ENCODE assay signal across 8 cellular contexts in the genomic region with DNA sequence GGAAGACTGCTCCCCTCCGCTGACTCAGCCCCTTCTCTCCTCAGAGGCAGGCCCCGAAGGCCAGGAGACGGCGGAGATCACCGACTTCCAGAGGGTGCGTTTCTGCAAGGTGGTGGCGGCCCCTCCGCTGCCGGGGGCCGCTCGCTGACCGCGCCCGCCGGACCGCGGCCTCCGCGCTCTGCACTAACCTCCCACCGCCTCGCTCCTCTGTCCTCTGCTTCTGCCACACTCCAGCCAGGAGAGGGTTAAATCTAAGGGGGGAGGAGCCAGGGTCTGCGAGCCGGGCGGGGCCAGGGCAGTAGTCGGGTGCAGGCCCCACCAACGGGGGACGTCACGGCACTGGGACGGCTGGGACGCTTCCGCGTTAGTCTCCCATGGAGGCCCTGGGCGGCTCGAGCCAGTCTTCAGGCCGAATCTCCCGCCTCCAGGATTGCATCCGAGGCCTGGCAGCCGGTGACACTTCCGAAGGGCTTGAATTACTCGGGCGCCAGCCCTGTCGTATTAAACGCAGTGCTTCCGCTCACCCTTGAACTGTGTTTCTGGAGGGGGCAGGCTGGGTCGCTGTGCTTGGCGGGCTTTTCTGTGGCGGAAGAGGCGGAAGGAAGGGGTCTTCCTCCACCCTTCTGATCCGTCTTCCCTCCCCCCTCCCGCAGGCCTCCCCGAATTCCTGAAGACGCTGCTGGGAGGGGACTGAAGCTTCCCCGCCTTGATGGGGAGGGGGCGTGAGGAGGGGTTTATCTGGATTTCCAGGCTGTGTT. TPM values are rescaled to one million over a fixed set of nuclear protein-coding genes. Genes with fewer than 3 reads are reported as not detected.
DNase-seq lines count a peak whose midpoint lies in the region; ATAC-seq and TF ChIP-seq lines count a peak whose summit lies in the region.

No MANE protein-coding gene starts in this region.

- intact Hi-C loops in activated CD4-positive, alpha-beta T cell treated with anti-CD3 and anti-CD28 coated beads for 36 hours (cut with DNase I, micrococcal nuclease) = loop anchor here (1.0 to 5.0 kb wide), 21 partner anchors 16 to 1814 kb away; partner anchors contain the start of genes ARHGAP35 (in 1 of the 2), BBC3 (in 1 of the 2), DACT3 (in 1 of the 2) and DHX34 (in 1 of the 2)
- intact Hi-C loops in left colon (cut with DNase I, micrococcal nuclease) = no loop called here

- TF ChIP-seq CTCF in chondrocyte (IDR thresholded peaks at IDR 0.05) = peak; percentile 34

- no peaks in the 10 kb centered on the region for H3K27me3 Mint-ChIP-seq in activated CD4-positive, alpha-beta T cell treated with anti-CD3 and anti-CD28 coated beads for 36 hours
- no peaks in the 10 kb centered on the region for H3K27me3 Mint-ChIP-seq in chondrocyte (ENCODE audit: low read depth)

- H3K4me1 Mint-ChIP-seq in activated CD4-positive, alpha-beta T cell treated with anti-CD3 and anti-CD28 coated beads for 36 hours = peaks cover 22% of the 10 kb centered on the region
- peaks cover 41% of the 10 kb centered on the region for H3K4me1 Mint-ChIP-seq in chondrocyte (ENCODE audit: low read depth)

- ATAC-seq in GM18907 (IDR thresholded peaks at IDR 0.05; ENCODE audit: unreplicated experiment) = peak; percentile 59
- ATAC-seq in HG03139 (IDR thresholded peaks at IDR 0.05; ENCODE audit: unreplicated experiment) = peak; percentile 43
- peak; percentile 77 for ATAC-seq in activated CD4-positive, alpha-beta T cell treated with anti-CD3 and anti-CD28 coated beads for 36 hours
- ATAC-seq in left colon = peak; percentile 79

- peak overlapping the region; percentile 86 for H3K4me3 Mint-ChIP-seq in activated CD4-positive, alpha-beta T cell treated with anti-CD3 and anti-CD28 coated beads for 36 hours
- H3K4me3 Mint-ChIP-seq in chondrocyte (ENCODE audit: unreplicated experiment) = peak overlapping the region; percentile 86

- POLR2A ChIA-PET in activated CD4-positive, alpha-beta T cell treated with anti-CD3 and anti-CD28 coated beads for 36 hours (lab: Charles Lee) = interaction anchor here (0.6 to 2.6 kb wide), 12 partner anchors 17 to 485 kb away, joined by 3 to 33 read pairs (median 6); partner anchors contain the start of genes CCDC9, DHX34, SLC1A5 and ZC3H4

- DNase-seq in AG08395 (ENCODE audit: low spot score) (peak; percentile 94), NCI-H460 (ENCODE audit: extremely low read depth, low read depth) (peak; percentile 77), chondrocyte (ENCODE audit: low spot score) (peak; percentile 99), left colon (peak; percentile 94 to 96)
- DNase-seq in activated CD4-positive, alpha-beta T cell treated with anti-CD3 and anti-CD28 coated beads for 36 hours = peak; percentile 94
- peak; percentile 63 to 87 (median 74) for DNase-seq in stimulated activated CD4-positive, alpha-beta T cell treated with anti-CD3 and anti-CD28 coated beads, Interleukin-1b, Interleukin-23, amount 100 ng/mL, for 24 hours (ENCODE audit: low read depth in 4 of 4, low spot score in 1 of 4)

- peaks cover 22% of the 10 kb centered on the region for H3K36me3 Mint-ChIP-seq in activated CD4-positive, alpha-beta T cell treated with anti-CD3 and anti-CD28 coated beads for 36 hours (ENCODE audit: low read depth)
- peaks cover 16% of the 10 kb centered on the region for H3K36me3 Mint-ChIP-seq in chondrocyte (ENCODE audit: low read depth)

- H3K27ac Mint-ChIP-seq in activated CD4-positive, alpha-beta T cell treated with anti-CD3 and anti-CD28 coated beads for 36 hours = peak overlapping the region; percentile 93
- H3K27ac Mint-ChIP-seq in chondrocyte (ENCODE audit: unreplicated experiment) = peak overlapping the region; percentile 97

- H3K9me3 Mint-ChIP-seq in activated CD4-positive, alpha-beta T cell treated with anti-CD3 and anti-CD28 coated beads for 36 hours (ENCODE audit: low read depth) = no peaks in the 10 kb centered on the region
- H3K9me3 Mint-ChIP-seq in chondrocyte (ENCODE audit: low read depth) = no peaks in the 10 kb centered on the region

- CTCF ChIA-PET in activated CD4-positive, alpha-beta T cell treated with anti-CD3 and anti-CD28 coated beads for 36 hours (lab: Charles Lee) = interaction anchor here (0.6 to 3.7 kb wide), 10 partner anchors 10 to 641 kb away, joined by 3 to 21 read pairs (median 4); partner anchors contain the start of genes CCDC9 and DHX34

RNA-seq across cellular contexts. Expression of gene INAFM1, which starts 1.2 kb away (rescaled TPM):
- 1.7 TPM in 2 replicates for total RNA-seq in NCI-H460 (2014; rRNA removed; shearing (Covaris generic))
- 1.9 and 3.3 TPM in 2 replicates for polyA plus RNA-seq in NCI-H460 (2014; cell fraction: nucleus; rRNA removed)
- total RNA-seq in activated CD4-positive, alpha-beta T cell treated with anti-CD3 and anti-CD28 coated beads for 36 hours = 10 to 100 TPM; 11.7 to 13.2 TPM
- total RNA-seq in chondrocyte = 25.6 to 31.1 TPM (median 28.8 TPM) in 3 replicates
- total RNA-seq in left colon = 10 to 100 TPM; 13.9 to 14.1 TPM

RNA-seq across cellular contexts. Expression of gene CCDC9, which starts 17.2 kb away (rescaled TPM):
- total RNA-seq in NCI-H460 (2014; rRNA removed; shearing (Covaris generic)) = 6.0 and 6.1 TPM in 2 replicates
- 9.7 and 14.5 TPM in 2 replicates for polyA plus RNA-seq in NCI-H460 (2014; cell fraction: nucleus; rRNA removed)
- total RNA-seq in activated CD4-positive, alpha-beta T cell treated with anti-CD3 and anti-CD28 coated beads for 36 hours = 10 to 100 TPM; 22.4 to 30.6 TPM
- total RNA-seq in chondrocyte = 41.3 to 62.4 TPM (median 59.4 TPM) in 3 replicates
- 10 to 100 TPM; 28.0 to 36.7 TPM for total RNA-seq in left colon

RNA-seq across cellular contexts. Expression of gene C5AR1, which starts 36.2 kb away (rescaled TPM):
- total RNA-seq in NCI-H460 (2014; rRNA removed; shearing (Covaris generic)) = 7.1 and 8.0 TPM in 2 replicates
- polyA plus RNA-seq in NCI-H460 (2014; cell fraction: nucleus; rRNA removed) = 4.3 and 5.4 TPM in 2 replicates
- under 1 TPM; 0.41 to 0.79 TPM for total RNA-seq in activated CD4-positive, alpha-beta T cell treated with anti-CD3 and anti-CD28 coated beads for 36 hours
- total RNA-seq in chondrocyte (2.9 to 4.3 TPM (median 3.7 TPM) in 3 replicates), left colon (1 to 10 TPM; 5.0 to 8.8 TPM)

RNA-seq across cellular contexts. Expression of gene BBC3, which starts 42.5 kb away (rescaled TPM):
- total RNA-seq in NCI-H460 (2014; rRNA removed; shearing (Covaris generic)) = 6.9 and 9.5 TPM in 2 replicates
- polyA plus RNA-seq in NCI-H460 (2014; cell fraction: nucleus; rRNA removed) = 9.6 and 10.5 TPM in 2 replicates
- total RNA-seq in activated CD4-positive, alpha-beta T cell treated with anti-CD3 and anti-CD28 coated beads for 36 hours = 10 to 100 TPM in 1 of 2 experiments, 1 to 10 TPM in 1; 8.1 to 12.0 TPM
- total RNA-seq in chondrocyte (12.6 to 16.1 TPM (median 15.2 TPM) in 3 replicates), left colon (10 to 100 TPM; 18.9 to 32.9 TPM)

RNA-seq across cellular contexts. Expression of gene C5AR2, which starts 58.5 kb away (rescaled TPM):
- total RNA-seq in NCI-H460 (2014; rRNA removed; shearing (Covaris generic)) = 0.03 TPM in 1 of 2 replicates, not detected in the other
- 0.62 and 0.68 TPM in 2 replicates for polyA plus RNA-seq in NCI-H460 (2014; cell fraction: nucleus; rRNA removed)
- not detected for total RNA-seq in activated CD4-positive, alpha-beta T cell treated with anti-CD3 and anti-CD28 coated beads for 36 hours
- total RNA-seq in chondrocyte (0.07 to 0.34 TPM in 2 of 3 replicates, not detected in the other), left colon (1 to 10 TPM in 1 of 2 donors, under 1 TPM in 1; 0.46 to 2.3 TPM)

Comparison
In these comparisons a context has a peak if more than half of its experiments do, and no peak if none do; other contexts are left out.
1. Peak in every context shown above with its lines: DNase-seq and ATAC-seq.
2. intact Hi-C loops: an anchor here in activated CD4-positive, alpha-beta T cell treated with anti-CD3 and anti-CD28 coated beads for 36 hours (1.0 to 5.0 kb wide); none called in left colon.